Comparison of ENCODE assay signal across 8 cellular contexts in genomic region chr10:18658992-18659783, GRCh38. TPM values are rescaled to one million over a fixed set of nuclear protein-coding genes. Genes with fewer than 3 reads are reported as not detected.
DNase-seq lines count a peak whose midpoint lies in the region; ATAC-seq and TF ChIP-seq lines count a peak whose summit lies in the region.

ARL5B (plus strand) TSS chr10:18659431; CDS start chr10:18659638, 207 bp downstream.

- POLR2A ChIA-PET in RWPE1 (lab: Yijun Ruan, JAX; ENCODE audit: low non-redundant PET), result interaction anchor here (0.5 to 0.6 kb wide), 3 partner anchors 23 to 1147 kb away, joined by 6 to 9 read pairs (median 6); no protein-coding TSS in a partner anchor

- ATAC-seq in natural killer cell treated with Interleukin-12 subunit alpha and Interleukin-12 subunit beta and Interleukin-15 and Interleukin-18, amount 100 ng/mL, for 72 hours, result peak; percentile 99
- ATAC-seq in stimulated activated naive CD8-positive, alpha-beta T cell treated with anti-CD3 and anti-CD28 coated beads, Interleukin-15, Interleukin-2, amounts not matched to agents 100 U/mL and 50 U/mL, for 24 hours, result peak; percentile 98

- peak within 1 kb of the TSS; percentile 100 for H3K4me3 Mint-ChIP-seq in natural killer cell treated with Interleukin-12 subunit alpha and Interleukin-12 subunit beta and Interleukin-15 and Interleukin-18, amount 100 ng/mL, for 72 hours

- peaks cover 32 to 36% of the 10 kb centered on the region in 2 donors for H3K4me1 Mint-ChIP-seq in natural killer cell treated with Interleukin-12 subunit alpha and Interleukin-12 subunit beta and Interleukin-15 and Interleukin-18, amount 100 ng/mL, for 72 hours (ENCODE audit: low read depth in 2 of 2)

- no peaks in the 10 kb centered on the region for H3K27me3 Mint-ChIP-seq in natural killer cell treated with Interleukin-12 subunit alpha and Interleukin-12 subunit beta and Interleukin-15 and Interleukin-18, amount 100 ng/mL, for 72 hours

- H3K27ac Mint-ChIP-seq in natural killer cell treated with Interleukin-12 subunit alpha and Interleukin-12 subunit beta and Interleukin-15 and Interleukin-18, amount 100 ng/mL, for 72 hours, result peak within 1 kb of the TSS; percentile 97 to 99

- peaks cover 5% of the 10 kb centered on the region for H3K36me3 Mint-ChIP-seq in natural killer cell treated with Interleukin-12 subunit alpha and Interleukin-12 subunit beta and Interleukin-15 and Interleukin-18, amount 100 ng/mL, for 72 hours

- CTCF ChIA-PET in RWPE1 (lab: Yijun Ruan, JAX), result interaction anchor here (0.6 kb wide), 1 partner anchor 107 kb away, joined by 6 read pairs; no protein-coding TSS in a partner anchor

- H3K9me3 Mint-ChIP-seq in natural killer cell treated with Interleukin-12 subunit alpha and Interleukin-12 subunit beta and Interleukin-15 and Interleukin-18, amount 100 ng/mL, for 72 hours, result no peaks in the 10 kb centered on the region

- DNase-seq in EH (ENCODE audit: low read depth) (peak; percentile 99), GOT3 (lab: John Stamatoyannopoulos, UW) (peak; percentile 87), LNCaP clone FGC (ENCODE audit: low read depth) (peak; percentile 85), RWPE1 (ENCODE audit: low spot score) (peak; percentile 94), fibroblast of pulmonary artery (ENCODE audit: low read depth) (peak; percentile 99)
- peak; percentile 93 for DNase-seq in activated effector memory CD4-positive, alpha-beta T cell treated with Interleukin-2 at 50 U/mL for 16 hours
- DNase-seq in natural killer cell treated with Interleukin-12 subunit alpha and Interleukin-12 subunit beta and Interleukin-15 and Interleukin-18, amount 100 ng/mL, for 72 hours (ENCODE audit: low spot score), result peak; percentile 97
- DNase-seq in stimulated activated naive CD8-positive, alpha-beta T cell treated with anti-CD3 and anti-CD28 coated beads, Interleukin-15, Interleukin-2, amounts not matched to agents 100 U/mL and 50 U/mL, for 24 hours, result peak; percentile 97

- peak within 1 kb of the TSS; percentile 91 for H3K4me3 ChIP-seq in LNCaP clone FGC (ENCODE audit: low read depth, low read length)
- H3K4me3 ChIP-seq in fibroblast of pulmonary artery (replicated peaks; ENCODE audit: low read depth, low read length), result peak within 1 kb of the TSS; percentile 93

- no peak for TF ChIP-seq CTCF in LNCaP clone FGC (IDR thresholded peaks at IDR 0.05; ENCODE audit: control insufficient read depth, extremely low read depth, insufficient read depth)
- no peak for TF ChIP-seq CTCF in RWPE1 (conservative IDR thresholded peaks at IDR 0.05; ENCODE audit: low read depth)
- no peak for TF ChIP-seq CTCF in fibroblast of pulmonary artery (IDR thresholded peaks at IDR 0.05; ENCODE audit: low read length, missing control alignments)

- H3K27ac ChIP-seq in RWPE1, result peak within 1 kb of the TSS; percentile 91

RNA-seq across cellular contexts. Expression of gene ARL5B, which starts in this region (rescaled TPM):
- total RNA-seq in natural killer cell treated with Interleukin-12 subunit alpha and Interleukin-12 subunit beta and Interleukin-15 and Interleukin-18, amount 100 ng/mL, for 72 hours, result 1 to 10 TPM; 7.6 to 7.7 TPM

Comparison
In these comparisons a context has a peak if more than half of its experiments do, and no peak if none do; other contexts are left out.
1. Peak in every context shown above with its lines: DNase-seq, ATAC-seq, H3K4me3 ChIP-seq and H3K27ac ChIP-seq.